Comparison of ENCODE assay signal across 8 cellular contexts in the genomic region with DNA sequence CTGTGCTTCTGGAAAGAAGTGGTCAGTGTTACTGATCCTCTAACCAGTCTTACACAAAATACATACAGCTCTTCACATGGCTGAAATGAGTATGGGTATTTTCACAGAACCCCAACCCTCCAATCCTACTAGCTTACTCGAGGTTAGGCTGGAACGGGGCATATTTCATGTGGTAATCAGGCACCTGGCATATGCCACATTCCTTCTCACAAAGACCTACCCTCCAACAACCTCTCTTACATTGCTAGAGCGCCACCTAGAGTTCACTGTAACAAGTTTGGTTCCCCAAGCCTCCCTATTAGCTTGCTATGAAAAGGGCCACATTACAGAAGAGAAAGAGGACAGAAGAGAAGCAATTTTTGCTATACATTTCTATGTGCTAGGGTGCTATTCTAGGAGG.
A peak's percentile ranks its signal among the peaks of the same experiment; 100 is the strongest.
DNase-seq lines count a peak whose midpoint lies in the region; ATAC-seq and TF ChIP-seq lines count a peak whose summit lies in the region.

No MANE protein-coding gene starts in this region.

- H3K27me3 ChIP-seq in OCI-LY3 (ENCODE audit: low read depth, low read length) = no peaks in the 10 kb centered on the region
- no peaks in the 10 kb centered on the region for H3K27me3 ChIP-seq in esophagus squamous epithelium
- no peaks in the 10 kb centered on the region for H3K27me3 ChIP-seq in upper lobe of left lung

- DNase-seq in Caki2 (ENCODE audit: low read depth) = peak; percentile 41
- peak; percentile 68 for DNase-seq in KBM-7
- DNase-seq in esophagus squamous epithelium (lab: John Stamatoyannopoulos, UW) = no peak
- peak; percentile 72 for DNase-seq in renal cortical epithelial cell (ENCODE audit: low read depth)
- no peak for DNase-seq in upper lobe of left lung
- DNase-seq in effector CD4-positive, alpha-beta T cell = no peak

- no peaks in the 10 kb centered on the region for H4K20me1 ChIP-seq in OCI-LY3 (ENCODE audit: insufficient read depth, low read length)

- H3K4me3 ChIP-seq in OCI-LY3 (ENCODE audit: low read length) = no peak overlapping the region
- no peak overlapping the region for H3K4me3 ChIP-seq in esophagus squamous epithelium
- H3K4me3 ChIP-seq in upper lobe of left lung = no peak overlapping the region

- H3K4me2 ChIP-seq in OCI-LY3 (ENCODE audit: low read length) = no peak overlapping the region

- H3K36me3 ChIP-seq in OCI-LY3 (replicated peaks; ENCODE audit: low read depth, low read length) = no peaks in the 10 kb centered on the region
- H3K36me3 ChIP-seq in esophagus squamous epithelium = no peaks in the 10 kb centered on the region
- no peaks in the 10 kb centered on the region for H3K36me3 ChIP-seq in upper lobe of left lung

- no peaks in the 10 kb centered on the region for H3K9me3 ChIP-seq in OCI-LY3 (ENCODE audit: insufficient read depth, low read length)
- no peaks in the 10 kb centered on the region for H3K9me3 ChIP-seq in esophagus squamous epithelium
- no peaks in the 10 kb centered on the region for H3K9me3 ChIP-seq in upper lobe of left lung

- no peak overlapping the region for H3K9ac ChIP-seq in OCI-LY3 (ENCODE audit: low read length)

- in situ Hi-C loops in Caki2 (cut with HindIII; ENCODE audit: low pct_unique_long_range_greater_than_20kb, low sequenced_read_pairs) = no loop called here
- in situ Hi-C loops in KBM-7 (cut with MboI; ENCODE audit: low pct_unique_long_range_greater_than_20kb, low sequenced_read_pairs) = no loop called here

- peak; percentile 68 for TF ChIP-seq CTCF in OCI-LY3 (IDR thresholded peaks at IDR 0.05; ENCODE audit: low read depth, low read length)
- TF ChIP-seq CTCF in esophagus squamous epithelium (IDR thresholded peaks at IDR 0.05) = peak in 4 of 6 experiments; percentile 8 to 50 (median 18)
- peak in 3 of 6 experiments; percentile 21 to 42 (median 34) for TF ChIP-seq CTCF in upper lobe of left lung (IDR thresholded peaks at IDR 0.05)

- no peaks in the 10 kb centered on the region for H3K79me2 ChIP-seq in OCI-LY3 (ENCODE audit: low read length)

- TF ChIP-seq POLR2A in esophagus squamous epithelium (IDR thresholded peaks at IDR 0.05) = no peak
- no peak for TF ChIP-seq POLR2A in upper lobe of left lung (IDR thresholded peaks at IDR 0.05)

- ATAC-seq in GM21381 (IDR thresholded peaks at IDR 0.05; ENCODE audit: unreplicated experiment) = peak; percentile 70
- no peak for ATAC-seq in upper lobe of left lung (ENCODE audit: low FRiP score in 2 of 2)

- H3K4me1 ChIP-seq in OCI-LY3 (ENCODE audit: low read length) = no peaks in the 10 kb centered on the region
- no peaks in the 10 kb centered on the region for H3K4me1 ChIP-seq in esophagus squamous epithelium
- no peaks in the 10 kb centered on the region for H3K4me1 ChIP-seq in upper lobe of left lung

- TF ChIP-seq EP300 in upper lobe of left lung (IDR thresholded peaks at IDR 0.05) = no peak

- 11 to 28% methylated on average over 3 of the region's 3 CpGs for whole genome bisulfite sequencing in esophagus squamous epithelium, 2 donors
- WGBS in upper lobe of left lung, 2 donors = 13 to 23% methylated on average over 3 of the region's 3 CpGs

- H3K27ac ChIP-seq in OCI-LY3 (ENCODE audit: low read length) (no peak overlapping the region), esophagus squamous epithelium (no peak overlapping the region), upper lobe of left lung (no peak overlapping the region)

- intact Hi-C loops in esophagus squamous epithelium (cut with DNase I) = no loop called here

- H2AFZ ChIP-seq in OCI-LY3 (ENCODE audit: low read depth, low read length) = no peak overlapping the region

Comparison
In these comparisons a context has a peak if more than half of its experiments do, and no peak if none do; other contexts are left out.
1. DNase-seq: peak in Caki2 (single experiment), KBM-7 (single experiment) and renal cortical epithelial cell (single experiment); none in esophagus squamous epithelium (single experiment), upper lobe of left lung (0 of 2) and effector CD4-positive, alpha-beta T cell (single experiment).